In the genomic region with DNA sequence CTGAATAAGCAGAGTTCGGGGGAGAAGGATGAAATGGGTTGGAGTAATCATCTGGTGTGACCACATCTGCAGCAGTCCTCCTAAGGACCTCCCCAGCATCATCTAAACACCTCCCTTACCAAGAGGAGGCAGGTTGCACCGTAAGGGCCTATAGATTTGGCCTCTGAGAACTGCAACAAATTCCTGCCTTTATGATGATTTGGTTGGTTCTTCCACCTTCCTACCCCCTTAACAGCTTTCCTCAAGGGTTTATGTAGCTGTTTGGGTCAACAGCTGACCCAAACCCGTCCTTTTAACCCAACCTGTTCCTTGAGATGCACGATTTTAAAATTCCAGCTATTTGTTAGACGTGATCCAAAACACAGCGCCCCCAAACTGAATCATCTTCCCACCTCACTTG, we compare ENCODE assay signal across 1 cellular context.
TF ChIP-seq lines count a peak whose summit lies in the region.

No MANE protein-coding gene starts in this region.

TF ChIP-seq in WTC11, 78 proteins besides CTCF, POLR2A, EP300 and RAD21 (continued from another document):
- TF ChIP-seq, protein P1, sequence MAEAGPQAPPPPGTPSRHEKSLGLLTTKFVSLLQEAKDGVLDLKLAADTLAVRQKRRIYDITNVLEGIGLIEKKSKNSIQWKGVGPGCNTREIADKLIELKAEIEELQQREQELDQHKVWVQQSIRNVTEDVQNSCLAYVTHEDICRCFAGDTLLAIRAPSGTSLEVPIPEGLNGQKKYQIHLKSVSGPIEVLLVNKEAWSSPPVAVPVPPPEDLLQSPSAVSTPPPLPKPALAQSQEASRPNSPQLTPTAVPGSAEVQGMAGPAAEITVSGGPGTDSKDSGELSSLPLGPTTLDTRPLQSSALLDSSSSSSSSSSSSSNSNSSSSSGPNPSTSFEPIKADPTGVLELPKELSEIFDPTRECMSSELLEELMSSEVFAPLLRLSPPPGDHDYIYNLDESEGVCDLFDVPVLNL (CRISPR knock-in tag; IDR thresholded peaks at IDR 0.05; ENCODE audit: borderline replicate concordance, low read depth): no peak
- TF ChIP-seq, protein P2, sequence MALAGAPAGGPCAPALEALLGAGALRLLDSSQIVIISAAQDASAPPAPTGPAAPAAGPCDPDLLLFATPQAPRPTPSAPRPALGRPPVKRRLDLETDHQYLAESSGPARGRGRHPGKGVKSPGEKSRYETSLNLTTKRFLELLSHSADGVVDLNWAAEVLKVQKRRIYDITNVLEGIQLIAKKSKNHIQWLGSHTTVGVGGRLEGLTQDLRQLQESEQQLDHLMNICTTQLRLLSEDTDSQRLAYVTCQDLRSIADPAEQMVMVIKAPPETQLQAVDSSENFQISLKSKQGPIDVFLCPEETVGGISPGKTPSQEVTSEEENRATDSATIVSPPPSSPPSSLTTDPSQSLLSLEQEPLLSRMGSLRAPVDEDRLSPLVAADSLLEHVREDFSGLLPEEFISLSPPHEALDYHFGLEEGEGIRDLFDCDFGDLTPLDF (CRISPR knock-in tag; IDR thresholded peaks at IDR 0.05): no peak
- TF ChIP-seq, protein P3, sequence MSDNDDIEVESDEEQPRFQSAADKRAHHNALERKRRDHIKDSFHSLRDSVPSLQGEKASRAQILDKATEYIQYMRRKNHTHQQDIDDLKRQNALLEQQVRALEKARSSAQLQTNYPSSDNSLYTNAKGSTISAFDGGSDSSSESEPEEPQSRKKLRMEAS (CRISPR knock-in tag; IDR thresholded peaks at IDR 0.05): no peak
- TF ChIP-seq ETV6 (CRISPR knock-in tag; IDR thresholded peaks at IDR 0.05) (no peak), OVOL2 (CRISPR knock-in tag; IDR thresholded peaks at IDR 0.05; ENCODE audit: borderline replicate concordance) (no peak), SP1 (CRISPR knock-in tag; conservative IDR thresholded peaks at IDR 0.05) (no peak), NFYB (CRISPR knock-in tag; conservative IDR thresholded peaks at IDR 0.05; ENCODE audit: low read depth) (no peak), MYBL2 (CRISPR knock-in tag; IDR thresholded peaks at IDR 0.05) (no peak), CREB1 (CRISPR knock-in tag; IDR thresholded peaks at IDR 0.05) (no peak), RORB (CRISPR knock-in tag; IDR thresholded peaks at IDR 0.05) (no peak), ESRRA (CRISPR knock-in tag; IDR thresholded peaks at IDR 0.05; ENCODE audit: borderline replicate concordance) (no peak), FOXP1 (CRISPR knock-in tag; IDR thresholded peaks at IDR 0.05; ENCODE audit: borderline replicate concordance) (no peak)
- TF ChIP-seq, protein P4, sequence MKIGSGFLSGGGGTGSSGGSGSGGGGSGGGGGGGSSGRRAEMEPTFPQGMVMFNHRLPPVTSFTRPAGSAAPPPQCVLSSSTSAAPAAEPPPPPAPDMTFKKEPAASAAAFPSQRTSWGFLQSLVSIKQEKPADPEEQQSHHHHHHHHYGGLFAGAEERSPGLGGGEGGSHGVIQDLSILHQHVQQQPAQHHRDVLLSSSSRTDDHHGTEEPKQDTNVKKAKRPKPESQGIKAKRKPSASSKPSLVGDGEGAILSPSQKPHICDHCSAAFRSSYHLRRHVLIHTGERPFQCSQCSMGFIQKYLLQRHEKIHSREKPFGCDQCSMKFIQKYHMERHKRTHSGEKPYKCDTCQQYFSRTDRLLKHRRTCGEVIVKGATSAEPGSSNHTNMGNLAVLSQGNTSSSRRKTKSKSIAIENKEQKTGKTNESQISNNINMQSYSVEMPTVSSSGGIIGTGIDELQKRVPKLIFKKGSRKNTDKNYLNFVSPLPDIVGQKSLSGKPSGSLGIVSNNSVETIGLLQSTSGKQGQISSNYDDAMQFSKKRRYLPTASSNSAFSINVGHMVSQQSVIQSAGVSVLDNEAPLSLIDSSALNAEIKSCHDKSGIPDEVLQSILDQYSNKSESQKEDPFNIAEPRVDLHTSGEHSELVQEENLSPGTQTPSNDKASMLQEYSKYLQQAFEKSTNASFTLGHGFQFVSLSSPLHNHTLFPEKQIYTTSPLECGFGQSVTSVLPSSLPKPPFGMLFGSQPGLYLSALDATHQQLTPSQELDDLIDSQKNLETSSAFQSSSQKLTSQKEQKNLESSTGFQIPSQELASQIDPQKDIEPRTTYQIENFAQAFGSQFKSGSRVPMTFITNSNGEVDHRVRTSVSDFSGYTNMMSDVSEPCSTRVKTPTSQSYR (CRISPR knock-in tag; IDR thresholded peaks at IDR 0.05): no peak
